ENCODE assay signal across 17 cellular contexts in genomic region chr7:114533151-114533550, GRCh38.
DNase-seq lines count a peak whose midpoint lies in the region; ATAC-seq and TF ChIP-seq lines count a peak whose summit lies in the region.
"Had no signal": no experiment of that assay in that cellular context is flagged by ENCODE, and none has a peak within 500 bp of the region (broad histone marks: within the 10 kb centered on the region; RNA-seq: fewer than 3 reads in every experiment).

No MANE protein-coding gene starts in this region.

- H3K36me3 ChIP-seq in SJCRH30, result no peaks in the 10 kb centered on the region
- H3K36me3 ChIP-seq: gastrocnemius medialis, spleen had no signal

- peak; percentile 97 for DNase-seq in DMS53 (lab: John Stamatoyannopoulos, UW)
- peak; percentile 14 for DNase-seq in NCI-H2029 treated with DMSO at 0.1 percent for 48 hours (lab: John Stamatoyannopoulos, UW)
- DNase-seq in SJCRH30, result peak; percentile 29 to 68
- DNase-seq in mesothelial cell of epicardium (ENCODE audit: low spot score in 2 of 2, unreplicated experiment in 2 of 2), result no peak
- DNase-seq in stimulated activated naive CD8-positive, alpha-beta T cell treated with anti-CD3 and anti-CD28 coated beads, Interleukin-15, Interleukin-2, amounts not matched to agents 100 U/mL and 50 U/mL, for 24 hours, result no peak
- no peak for DNase-seq in NCI-H2196 (lab: John Stamatoyannopoulos, UW; ENCODE audit: unreplicated experiment)
- no peak for DNase-seq in left cardiac atrium
- DNase-seq: activated CD4-positive, CD25-positive, alpha-beta regulatory T cell treated with anti-CD3 and anti-CD28 coated beads, Interleukin-2, amount 50 U/mL, for 72 hours; caudate nucleus; DMS79; effector memory CD4-positive, alpha-beta T cell; gastrocnemius medialis; NCI-H226; spleen had no signal

- H3K9me3 Mint-ChIP-seq in mesothelial cell of epicardium, result no peaks in the 10 kb centered on the region

- H3K27me3 ChIP-seq in SJCRH30, result no peaks in the 10 kb centered on the region
- H3K27me3 ChIP-seq: gastrocnemius medialis, spleen had no signal

- H3K4me3 ChIP-seq in SJCRH30, result no peak overlapping the region
- H3K4me3 ChIP-seq: gastrocnemius medialis, spleen had no signal

- H3K4me3 Mint-ChIP-seq in mesothelial cell of epicardium, result no peak overlapping the region
- H3K4me3 Mint-ChIP-seq: activated naive CD8-positive, alpha-beta T cell had no signal

- no peaks in the 10 kb centered on the region for H3K36me3 Mint-ChIP-seq in mesothelial cell of epicardium
- H3K36me3 Mint-ChIP-seq: activated naive CD8-positive, alpha-beta T cell had no signal

- peaks cover 38% of the 10 kb centered on the region for H3K4me1 ChIP-seq in SJCRH30
- H3K4me1 ChIP-seq: parathyroid adenoma, spleen had no signal

- TF ChIP-seq CTCF in mesothelial cell of epicardium (IDR thresholded peaks at IDR 0.05; ENCODE audit: unreplicated experiment), result no peak

- no peaks in the 10 kb centered on the region for H3K27me3 Mint-ChIP-seq in mesothelial cell of epicardium (ENCODE audit: low read depth)
- H3K27me3 Mint-ChIP-seq: activated naive CD8-positive, alpha-beta T cell had no signal

- H3K9me3 ChIP-seq in SJCRH30 (replicated peaks), result no peaks in the 10 kb centered on the region
- H3K9me3 ChIP-seq: gastrocnemius medialis, spleen had no signal

- intact Hi-C loops in left cardiac atrium (cut with DNase I), result no loop called here

- ATAC-seq in stimulated activated naive CD8-positive, alpha-beta T cell treated with anti-CD3 and anti-CD28 coated beads, Interleukin-15, Interleukin-2, amounts not matched to agents 100 U/mL and 50 U/mL, for 24 hours, result no peak
- no peak for ATAC-seq in left cardiac atrium
- no peak for ATAC-seq in HG03139 (IDR thresholded peaks at IDR 0.05; ENCODE audit: unreplicated experiment)
- ATAC-seq: gastrocnemius medialis had no signal

- H3K27ac Mint-ChIP-seq in mesothelial cell of epicardium, result peak overlapping the region; percentile 66
- H3K27ac Mint-ChIP-seq: activated naive CD8-positive, alpha-beta T cell had no signal

- peaks cover 49% of the 10 kb centered on the region for H3K4me1 Mint-ChIP-seq in mesothelial cell of epicardium

- H3K27ac ChIP-seq in SJCRH30, result no peak overlapping the region; the same call in 1 of the 2 replicates
- H3K27ac ChIP-seq: gastrocnemius medialis, parathyroid adenoma, spleen had no signal

Comparison
In these comparisons a context has a peak if more than half of its experiments do, and no peak if none do; other contexts are left out.
1. DNase-seq: peak in DMS53 (single experiment), NCI-H2029 treated with DMSO at 0.1 percent for 48 hours (single experiment) and SJCRH30 (2 of 2); none in mesothelial cell of epicardium (0 of 2), stimulated activated naive CD8-positive, alpha-beta T cell treated with anti-CD3 and anti-CD28 coated beads, Interleukin-15, Interleukin-2, amounts not matched to agents 100 U/mL and 50 U/mL, for 24 hours (single experiment), NCI-H2196 (single experiment) and left cardiac atrium (single experiment).